In the genomic region with DNA sequence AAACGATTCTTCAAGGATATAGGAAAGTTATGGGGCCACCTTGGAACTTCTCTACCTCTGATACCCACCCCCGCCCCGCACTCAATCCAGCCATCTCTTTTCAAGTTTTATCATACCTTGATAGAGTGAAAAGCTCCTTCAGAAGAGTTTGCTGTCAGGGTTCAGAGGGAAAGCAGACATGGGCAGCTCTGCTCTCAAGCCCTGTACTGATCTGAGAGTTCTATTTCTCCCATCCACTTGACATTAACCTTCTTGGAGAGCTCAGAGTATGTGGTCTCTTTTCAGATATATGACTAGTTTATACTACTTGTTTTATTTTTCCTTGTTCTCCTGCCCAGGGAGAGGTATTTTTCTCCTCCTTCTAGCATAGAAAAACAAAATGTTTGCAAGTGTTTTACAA, we compare ENCODE assay signal across 32 cellular contexts.
"Had no signal": no experiment of that assay in that cellular context is flagged by ENCODE, and none has a peak within 500 bp of the region (broad histone marks: within the 10 kb centered on the region; RNA-seq: fewer than 3 reads in every experiment).

No MANE protein-coding gene starts in this region.

- ATAC-seq: activated CD8-positive, alpha-beta T cell treated with anti-CD3 and anti-CD28 coated beads for 36 hours; activated naive CD4-positive, alpha-beta T cell treated with anti-CD3 and anti-CD28 coated beads, Interleukin-2, amount 50 U/mL, for 72 hours; activated T-cell treated with anti-CD3 and anti-CD28 coated beads, Interleukin-2, amount 50 U/mL, for 4 hours; activated T-cell treated with anti-CD3 and anti-CD28 coated beads, Interleukin-2, amount 50 U/mL, for 72 hours; activated T-helper 17 cell treated with anti-CD3 and anti-CD28 coated beads, Interleukin-2, amount 50 U/mL, for 72 hours; body of pancreas had no signal

- DNase-seq: activated B cell treated with CpG ODN at 0.5 μM for 24 hours; activated CD4-positive, alpha-beta memory T cell treated with anti-CD3 and anti-CD28 coated beads for 36 hours; activated CD4-positive, alpha-beta T cell treated with anti-CD3 and anti-CD28 coated beads for 4 hours; activated CD4-positive, alpha-beta T cell treated with anti-CD3 and anti-CD28 coated beads, Interleukin-2, amount 10 ng/mL, durations not matched to agents 24 days and 14 days; activated CD4-positive, alpha-beta T cell treated with anti-CD3 and anti-CD28 coated beads, Interleukin-2, amount 50 U/mL, for 1 hour; activated CD4-positive, alpha-beta T cell treated with anti-CD3 and anti-CD28 coated beads, Interleukin-2, amount 50 U/mL, for 4 hours; activated CD4-positive, CD25-positive, alpha-beta regulatory T cell treated with anti-CD3 and anti-CD28 coated beads, Interleukin-2, amount 50 U/mL, for 72 hours; activated CD8-positive, alpha-beta memory T cell treated with anti-CD3 and anti-CD28 coated beads, Interleukin-2, amount 50 U/mL, for 4 hours; activated CD8-positive, alpha-beta T cell treated with anti-CD3 and anti-CD28 coated beads for 36 hours; activated effector memory CD4-positive, alpha-beta T cell treated with anti-CD3 and anti-CD28 coated beads, Interleukin-2, amount 50 U/mL, for 16 hours; activated gamma-delta T cell treated with Interleukin-2 at 50 U/mL for 16 hours; activated naive CD4-positive, alpha-beta T cell; activated naive CD4-positive, alpha-beta T cell treated with anti-CD3 and anti-CD28 coated beads for 36 hours; activated naive CD4-positive, alpha-beta T cell treated with anti-CD3 and anti-CD28 coated beads, Interleukin-2, amount 50 U/mL, for 16 hours; activated naive CD8-positive, alpha-beta T cell treated with anti-CD3 and anti-CD28 coated beads for 36 hours; activated T-cell treated with anti-CD3 and anti-CD28 coated beads for 4 hours; activated T-cell treated with anti-CD3 and anti-CD28 coated beads, Interleukin-2, amount 50 U/mL, for 1 hour; activated T-cell treated with anti-CD3 and anti-CD28 coated beads, Interleukin-2, amount 50 U/mL, for 4 hours; activated T-cell treated with anti-CD3 and anti-CD28 coated beads, Interleukin-2, amount 50 U/mL, for 72 hours; adrenal gland; amniotic stem cell; aorta; body of pancreas; brain microvascular endothelial cell; caudate nucleus; T-helper 1 cell; T-helper 2 cell; T-helper 9 cell had no signal

- H3K4me3 ChIP-seq: adrenal gland, body of pancreas, breast epithelium had no signal

- H3K27me3 ChIP-seq: adrenal gland, body of pancreas, brain microvascular endothelial cell, breast epithelium had no signal

- H3K9me3 ChIP-seq: adrenal gland, body of pancreas, breast epithelium had no signal

- H3K4me1 ChIP-seq: adrenal gland, body of pancreas, breast epithelium had no signal

- H3K36me3 ChIP-seq: adrenal gland, brain microvascular endothelial cell, breast epithelium had no signal

- H3K27ac ChIP-seq: adrenal gland, body of pancreas, brain microvascular endothelial cell, breast epithelium, VCaP had no signal
